Comparison of ENCODE assay signal across 36 cellular contexts in the genomic region with DNA sequence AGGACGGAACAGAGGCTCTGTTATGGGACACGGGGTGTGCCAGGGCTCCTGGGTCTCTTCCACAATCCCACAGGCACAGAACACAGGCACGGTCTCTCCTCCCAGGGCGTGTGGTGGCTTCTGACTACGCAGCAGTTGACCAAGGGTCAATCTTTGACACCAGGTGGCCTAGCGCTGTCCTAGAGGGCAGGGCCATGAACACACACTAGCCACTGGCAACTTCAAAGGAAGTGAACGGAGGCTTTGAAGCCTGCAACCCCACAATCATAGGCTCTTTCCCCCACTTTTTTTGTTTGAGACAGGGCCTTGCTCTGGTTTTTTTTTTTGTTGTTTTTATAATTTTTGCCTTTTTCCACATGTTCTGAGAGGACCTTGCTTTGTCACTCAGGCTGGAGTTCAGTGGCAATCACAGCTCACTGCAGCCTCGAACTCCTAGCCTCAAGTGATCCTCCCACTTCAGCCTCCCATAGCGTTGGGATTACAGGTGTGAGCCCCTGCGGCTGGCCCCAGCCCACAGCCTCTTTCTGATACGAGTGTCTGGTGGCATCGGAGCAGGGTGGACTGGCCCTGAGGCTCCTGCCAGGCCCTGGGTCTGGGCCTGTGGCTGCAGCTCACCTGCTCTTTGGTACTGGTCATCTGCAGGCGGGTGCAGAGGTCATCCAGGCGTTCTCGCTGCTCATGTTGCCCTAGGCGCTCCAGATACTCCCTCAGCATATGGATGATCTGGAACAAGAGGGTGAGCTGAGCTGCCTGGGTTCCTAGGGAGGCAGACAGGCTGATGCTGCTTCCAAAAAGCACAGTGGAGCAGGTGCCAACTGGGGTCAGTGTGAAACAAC. TPM values are rescaled to one million over a fixed set of nuclear protein-coding genes. Genes with fewer than 3 reads are reported as not detected.
"Had no signal": no experiment of that assay in that cellular context is flagged by ENCODE, and none has a peak within 500 bp of the region (broad histone marks: within the 10 kb centered on the region; RNA-seq: fewer than 3 reads in every experiment).

No MANE protein-coding gene starts in this region.

- ATAC-seq: activated CD4-positive, alpha-beta T cell treated with anti-CD3 and anti-CD28 coated beads for 36 hours; activated CD8-positive, alpha-beta memory T cell treated with anti-CD3 and anti-CD28 coated beads, Interleukin-2, amount 10 ng/mL, durations not matched to agents 7 days and 5 days; activated CD8-positive, alpha-beta T cell treated with anti-CD3 and anti-CD28 coated beads, Interleukin-2, amount 10 ng/mL, durations not matched to agents 7 days and 5 days; activated naive CD4-positive, alpha-beta T cell treated with anti-CD3 and anti-CD28 coated beads, Interleukin-2, amount 50 U/mL, for 72 hours; gastroesophageal sphincter had no signal

- FAIRE-seq: endometrium, endothelial cell of umbilical vein had no signal

- H3K27me3 Mint-ChIP-seq: activated CD4-positive, alpha-beta memory T cell treated with anti-CD3 and anti-CD28 coated beads for 36 hours; activated CD4-positive, alpha-beta T cell treated with anti-CD3 and anti-CD28 coated beads for 36 hours; activated CD4-positive, alpha-beta T cell treated with anti-CD3 and anti-CD28 coated beads, Interleukin-2, amount 10 ng/mL, durations not matched to agents 24 days and 14 days; activated CD8-positive, alpha-beta memory T cell treated with anti-CD3 and anti-CD28 coated beads, Interleukin-2, amount 10 ng/mL, durations not matched to agents 7 days and 5 days; activated naive CD4-positive, alpha-beta T cell treated with anti-CD3 and anti-CD28 coated beads, Interleukin-2, amount 10 ng/mL, durations not matched to agents 7 days and 5 days; activated naive CD8-positive, alpha-beta T cell treated with anti-CD3 and anti-CD28 coated beads, Interleukin-2, amount 10 ng/mL, durations not matched to agents 7 days and 5 days; brain had no signal

- H3K4me3 ChIP-seq: ascending aorta, breast epithelium, cardiac muscle cell, colonic mucosa, esophagus squamous epithelium, gastroesophageal sphincter had no signal

- H3K4me1 Mint-ChIP-seq: activated CD4-positive, alpha-beta T cell treated with anti-CD3 and anti-CD28 coated beads for 36 hours; activated CD4-positive, alpha-beta T cell treated with anti-CD3 and anti-CD28 coated beads, Interleukin-2, amount 10 ng/mL, durations not matched to agents 24 days and 14 days; activated naive CD4-positive, alpha-beta T cell treated with anti-CD3 and anti-CD28 coated beads, Interleukin-2, amount 10 ng/mL, durations not matched to agents 7 days and 5 days had no signal

- H3K4me1 ChIP-seq: breast epithelium, colonic mucosa, esophagus squamous epithelium had no signal

- DNase-seq: activated CD4-positive, alpha-beta memory T cell treated with anti-CD3 and anti-CD28 coated beads for 36 hours; activated CD4-positive, alpha-beta T cell treated with anti-CD3 and anti-CD28 coated beads for 36 hours; activated CD4-positive, alpha-beta T cell treated with anti-CD3 and anti-CD28 coated beads, Interleukin-2, amount 10 ng/mL, durations not matched to agents 24 days and 14 days; activated CD4-positive, CD25-positive, alpha-beta regulatory T cell; activated CD4-positive, CD25-positive, alpha-beta regulatory T cell treated with anti-CD3 and anti-CD28 coated beads, Interleukin-2, amount 50 U/mL, for 72 hours; activated CD8-positive, alpha-beta memory T cell treated with anti-CD3 and anti-CD28 coated beads, Interleukin-2, amount 10 ng/mL, durations not matched to agents 7 days and 5 days; activated CD8-positive, alpha-beta memory T cell treated with anti-CD3 and anti-CD28 coated beads, Interleukin-2, amount 50 U/mL, for 4 hours; activated CD8-positive, alpha-beta T cell treated with anti-CD3 and anti-CD28 coated beads, Interleukin-2, amount 10 ng/mL, durations not matched to agents 7 days and 5 days; activated gamma-delta T cell; activated naive CD4-positive, alpha-beta T cell; activated naive CD4-positive, alpha-beta T cell treated with anti-CD3 and anti-CD28 coated beads, Interleukin-2, amount 10 ng/mL, durations not matched to agents 7 days and 5 days; activated naive CD8-positive, alpha-beta T cell treated with anti-CD3 and anti-CD28 coated beads, Interleukin-2, amount 10 ng/mL, durations not matched to agents 7 days and 5 days; activated T-cell treated with anti-CD3 and anti-CD28 coated beads, Interleukin-2, amount 50 U/mL, for 1 hour; activated T-cell treated with anti-CD3 and anti-CD28 coated beads, Interleukin-2, amount 50 U/mL, for 48 hours; central memory CD4-positive, alpha-beta T cell; cerebellar nuclear complex; colonic mucosa; effector CD8-positive, alpha-beta T cell; esophagus squamous epithelium; foreskin melanocyte; T-helper 2 cell had no signal

- H3K27me3 ChIP-seq: ascending aorta, breast epithelium, cardiac muscle cell, colonic mucosa, esophagus squamous epithelium, gastroesophageal sphincter had no signal

- H3K27ac ChIP-seq: ascending aorta, breast epithelium, cardiac muscle cell, colonic mucosa, epithelial cell of prostate, esophagus squamous epithelium, gastroesophageal sphincter had no signal

- H3K9me3 ChIP-seq: ascending aorta, breast epithelium, colonic mucosa, esophagus squamous epithelium, gastroesophageal sphincter had no signal

- H3K9me3 Mint-ChIP-seq: activated CD4-positive, alpha-beta memory T cell treated with anti-CD3 and anti-CD28 coated beads for 36 hours; activated CD4-positive, alpha-beta T cell treated with anti-CD3 and anti-CD28 coated beads, Interleukin-2, amount 10 ng/mL, durations not matched to agents 24 days and 14 days; activated naive CD4-positive, alpha-beta T cell treated with anti-CD3 and anti-CD28 coated beads, Interleukin-2, amount 10 ng/mL, durations not matched to agents 7 days and 5 days; activated naive CD4-positive, alpha-beta T cell treated with anti-CD3 and anti-CD28 coated beads, Interleukin-2, amount 50 U/mL, for 72 hours; activated naive CD8-positive, alpha-beta T cell treated with anti-CD3 and anti-CD28 coated beads, Interleukin-2, amount 10 ng/mL, durations not matched to agents 7 days and 5 days; activated T-helper 1 cell treated with anti-CD3 and anti-CD28 coated beads, Interleukin-12 subunit alpha, Interleukin-12 subunit beta, Interleukin-2, Interleukin-4 antibody, amounts not matched to agents 30 ng/mL and 10 ng/mL and 1 ng/mL, durations not matched to agents 14 hours and 24 hours and 36 hours; activated T-helper 2 cell treated with anti-CD3 and anti-CD28 coated beads, Interferon-gamma antibody, Interleukin-2, Interleukin-4, amounts not matched to agents 10 μg/mL and 5 μg/mL and 100 μg/mL, durations not matched to agents 14 hours and 24 hours and 36 hours; brain had no signal

- H3K4me3 Mint-ChIP-seq: activated CD4-positive, alpha-beta memory T cell treated with anti-CD3 and anti-CD28 coated beads for 36 hours; activated CD4-positive, alpha-beta T cell treated with anti-CD3 and anti-CD28 coated beads for 36 hours; activated CD4-positive, alpha-beta T cell treated with anti-CD3 and anti-CD28 coated beads, Interleukin-2, amount 10 ng/mL, durations not matched to agents 24 days and 14 days; activated CD8-positive, alpha-beta memory T cell treated with anti-CD3 and anti-CD28 coated beads, Interleukin-2, amount 10 ng/mL, durations not matched to agents 7 days and 5 days; activated CD8-positive, alpha-beta T cell treated with anti-CD3 and anti-CD28 coated beads, Interleukin-2, amount 10 ng/mL, durations not matched to agents 7 days and 5 days; activated naive CD4-positive, alpha-beta T cell treated with anti-CD3 and anti-CD28 coated beads, Interleukin-2, amount 10 ng/mL, durations not matched to agents 7 days and 5 days; activated naive CD8-positive, alpha-beta T cell treated with anti-CD3 and anti-CD28 coated beads, Interleukin-2, amount 10 ng/mL, durations not matched to agents 7 days and 5 days; activated T-helper 1 cell treated with anti-CD3 and anti-CD28 coated beads, Interleukin-12 subunit alpha, Interleukin-12 subunit beta, Interleukin-2, Interleukin-4 antibody, amounts not matched to agents 30 ng/mL and 10 ng/mL and 1 ng/mL, durations not matched to agents 14 hours and 24 hours and 36 hours; brain had no signal

- H3K27ac Mint-ChIP-seq: activated CD4-positive, alpha-beta memory T cell treated with anti-CD3 and anti-CD28 coated beads for 36 hours; activated CD4-positive, alpha-beta T cell treated with anti-CD3 and anti-CD28 coated beads for 36 hours; activated CD4-positive, alpha-beta T cell treated with anti-CD3 and anti-CD28 coated beads, Interleukin-2, amount 10 ng/mL, durations not matched to agents 24 days and 14 days; activated CD8-positive, alpha-beta memory T cell treated with anti-CD3 and anti-CD28 coated beads, Interleukin-2, amount 10 ng/mL, durations not matched to agents 7 days and 5 days; activated CD8-positive, alpha-beta T cell treated with anti-CD3 and anti-CD28 coated beads, Interleukin-2, amount 10 ng/mL, durations not matched to agents 7 days and 5 days; activated naive CD4-positive, alpha-beta T cell treated with anti-CD3 and anti-CD28 coated beads, Interleukin-2, amount 50 U/mL, for 72 hours; activated naive CD8-positive, alpha-beta T cell treated with anti-CD3 and anti-CD28 coated beads, Interleukin-2, amount 10 ng/mL, durations not matched to agents 7 days and 5 days; activated T-helper 1 cell treated with anti-CD3 and anti-CD28 coated beads, Interleukin-12 subunit alpha, Interleukin-12 subunit beta, Interleukin-2, Interleukin-4 antibody, amounts not matched to agents 30 ng/mL and 10 ng/mL and 1 ng/mL, durations not matched to agents 14 hours and 24 hours and 36 hours; activated T-helper 2 cell treated with anti-CD3 and anti-CD28 coated beads, Interferon-gamma antibody, Interleukin-2, Interleukin-4, amounts not matched to agents 10 μg/mL and 5 μg/mL and 100 μg/mL, durations not matched to agents 14 hours and 24 hours and 36 hours; brain had no signal

RNA-seq across cellular contexts. Expression of gene GALR3, which starts 9.1 kb away (rescaled TPM):
- total RNA-seq: activated CD4-positive, alpha-beta T cell treated with anti-CD3 and anti-CD28 coated beads, Interleukin-2, amount 10 ng/mL, durations not matched to agents 24 days and 14 days; activated CD8-positive, alpha-beta memory T cell treated with anti-CD3 and anti-CD28 coated beads for 36 hours; activated CD8-positive, alpha-beta memory T cell treated with anti-CD3 and anti-CD28 coated beads, Interleukin-2, amount 10 ng/mL, durations not matched to agents 7 days and 5 days; activated naive CD4-positive, alpha-beta T cell treated with anti-CD3 and anti-CD28 coated beads, Interleukin-2, amount 50 U/mL, for 72 hours; activated naive CD8-positive, alpha-beta T cell treated with anti-CD3 and anti-CD28 coated beads, Interleukin-2, amount 10 ng/mL, durations not matched to agents 7 days and 5 days; activated T-helper 1 cell treated with anti-CD3 and anti-CD28 coated beads, Interleukin-12 subunit alpha, Interleukin-12 subunit beta, Interleukin-2, Interleukin-4 antibody, amounts not matched to agents 30 ng/mL and 10 ng/mL and 1 ng/mL, durations not matched to agents 14 hours and 24 hours and 36 hours; ascending aorta; cardiac muscle cell; dermis microvascular lymphatic vessel endothelial cell; endothelial cell of umbilical vein; esophagus squamous epithelium; fibroblast of lung; gastroesophageal sphincter; glomerular endothelial cell had no signal
- polyA plus RNA-seq: endothelial cell of umbilical vein, fibroblast of lung had no signal
